ENCODE assay signal across 1 cellular context in genomic region chr18:24426398-24427294, GRCh38.
TF ChIP-seq lines count a peak whose summit lies in the region.

IMPACT (plus strand) TSS chr18:24426670; CDS start chr18:24426757, 87 bp downstream.

TF ChIP-seq in WTC11, 78 proteins besides CTCF, POLR2A, EP300 and RAD21 (continued from another document):
- TF ChIP-seq FOXP4 (CRISPR knock-in tag; IDR thresholded peaks at IDR 0.05) (peak; percentile 94), ZNF138 (CRISPR knock-in tag; conservative IDR thresholded peaks at IDR 0.05) (no peak), ESRRA (CRISPR knock-in tag; IDR thresholded peaks at IDR 0.05; ENCODE audit: borderline replicate concordance) (peak; percentile 80; the same call in 1 of the 2 replicates), ZBTB43 (CRISPR knock-in tag; IDR thresholded peaks at IDR 0.05) (no peak), OVOL2 (CRISPR knock-in tag; IDR thresholded peaks at IDR 0.05; ENCODE audit: borderline replicate concordance) (no peak), ZNF416 (CRISPR knock-in tag; IDR thresholded peaks at IDR 0.05) (peak; percentile 74; the same call in 1 of the 2 replicates), RORB (CRISPR knock-in tag; IDR thresholded peaks at IDR 0.05) (no peak), SMAD4 (CRISPR knock-in tag; IDR thresholded peaks at IDR 0.05) (0 out of 2 replicates have a peak, but pooled peaks have one; percentile 56), GABPB1 (CRISPR knock-in tag; IDR thresholded peaks at IDR 0.05) (peak; percentile 84), JAZF1 (CRISPR knock-in tag; IDR thresholded peaks at IDR 0.05) (no peak), JUN (CRISPR knock-in tag; IDR thresholded peaks at IDR 0.05) (no peak), ZNF121 (CRISPR knock-in tag; IDR thresholded peaks at IDR 0.05) (no peak), ZMAT4 (CRISPR knock-in tag; IDR thresholded peaks at IDR 0.05) (no peak), E2F5 (CRISPR knock-in tag; IDR thresholded peaks at IDR 0.05) (peak; percentile 88; the same call in 1 of the 2 replicates), ATF1 (CRISPR knock-in tag; IDR thresholded peaks at IDR 0.05) (peak; percentile 56; the same call in 1 of the 2 replicates), AFF4 (CRISPR knock-in tag; IDR thresholded peaks at IDR 0.05; ENCODE audit: borderline replicate concordance) (0 out of 2 replicates have a peak, but pooled peaks have one; percentile 61), ZNF532 (CRISPR knock-in tag; IDR thresholded peaks at IDR 0.05; ENCODE audit: borderline replicate concordance) (no peak), CDX4 (CRISPR knock-in tag; IDR thresholded peaks at IDR 0.05; ENCODE audit: borderline replicate concordance) (no peak), ZSCAN18 (CRISPR knock-in tag; IDR thresholded peaks at IDR 0.05) (no peak), ZNF423 (CRISPR knock-in tag; IDR thresholded peaks at IDR 0.05) (peak; percentile 30; the same call in 1 of the 2 replicates), CREM (CRISPR knock-in tag; IDR thresholded peaks at IDR 0.05) (peak; percentile 73), ETV6 (CRISPR knock-in tag; IDR thresholded peaks at IDR 0.05) (peak; percentile 87), FOXK1 (CRISPR knock-in tag; IDR thresholded peaks at IDR 0.05) (peak; percentile 98), IRF1 (CRISPR knock-in tag; IDR thresholded peaks at IDR 0.05) (0 out of 2 replicates have a peak, but pooled peaks have one; percentile 66), TEAD1 (CRISPR knock-in tag; IDR thresholded peaks at IDR 0.05) (0 out of 2 replicates have a peak, but pooled peaks have one; percentile 63), TEAD4 (CRISPR knock-in tag; IDR thresholded peaks at IDR 0.05) (no peak), ZNF425 (CRISPR knock-in tag; conservative IDR thresholded peaks at IDR 0.05) (no peak), MLX (CRISPR knock-in tag; IDR thresholded peaks at IDR 0.05) (no peak), ATF3 (CRISPR knock-in tag; conservative IDR thresholded peaks at IDR 0.05) (no peak), ATF2 (CRISPR knock-in tag; IDR thresholded peaks at IDR 0.05; ENCODE audit: borderline replicate concordance, low read depth) (no peak), ZNF263 (CRISPR knock-in tag; IDR thresholded peaks at IDR 0.05; ENCODE audit: low read depth) (0 out of 2 replicates have a peak, but pooled peaks have one; percentile 43), CBFB (CRISPR knock-in tag; IDR thresholded peaks at IDR 0.05; ENCODE audit: low read depth) (no peak), HMGA2 (CRISPR knock-in tag; IDR thresholded peaks at IDR 0.05) (no peak), SOX15 (CRISPR knock-in tag; IDR thresholded peaks at IDR 0.05) (no peak), ZBTB21 (CRISPR knock-in tag; IDR thresholded peaks at IDR 0.05; ENCODE audit: borderline replicate concordance) (0 out of 2 replicates have a peak, but pooled peaks have one; percentile 20)
